Comparison of ENCODE assay signal across 10 cellular contexts in genomic region chr12:111408686-111409402, GRCh38. TPM values are rescaled to one million over a fixed set of nuclear protein-coding genes. Genes with fewer than 3 reads are reported as not detected.
DNase-seq lines count a peak whose midpoint lies in the region; ATAC-seq, FAIRE-seq and TF ChIP-seq lines count a peak whose summit lies in the region.
"Had no signal": no experiment of that assay in that cellular context is flagged by ENCODE, and none has a peak within 500 bp of the region (broad histone marks: within the 10 kb centered on the region; RNA-seq: fewer than 3 reads in every experiment).

No MANE protein-coding gene starts in this region.

- TF ChIP-seq CTCF in OCI-LY7 (conservative IDR thresholded peaks at IDR 0.05; ENCODE audit: low read length), result no peak
- no peak for TF ChIP-seq CTCF in H1 (IDR thresholded peaks at IDR 0.05; ENCODE audit: control extremely low read depth in 1 of 3, insufficient read depth in 1 of 3, low read depth in 1 of 3, low read length in 3 of 3)
- no peak for TF ChIP-seq CTCF in pancreas (IDR thresholded peaks at IDR 0.05)

- peak overlapping the region; percentile 68; the same call in 1 of the 2 replicates for H2BK5ac ChIP-seq in H1 (ENCODE audit: low read depth, low read length)

- no peak overlapping the region for H3K4ac ChIP-seq in H1 (replicated peaks; ENCODE audit: insufficient read length, low read depth, low read length)

- TF ChIP-seq EP300 in H1 (IDR thresholded peaks at IDR 0.05; ENCODE audit: borderline replicate concordance in 1 of 2, low read depth in 2 of 2, low read length in 2 of 2), result no peak

- no peaks in the 10 kb centered on the region for H3K27me3 Mint-ChIP-seq in CD8-positive, alpha-beta memory T cell

- no peak overlapping the region for H3K56ac ChIP-seq in H1 (replicated peaks; ENCODE audit: insufficient read length, low read depth, low read length)

- no peaks in the 10 kb centered on the region for H3K9me2 ChIP-seq in OCI-LY7 (ENCODE audit: insufficient read depth, low read length)

- ATAC-seq in pancreas, result no peak
- no peak for ATAC-seq in activated CD4-positive, CD25-positive, alpha-beta regulatory T cell treated with anti-CD3 and anti-CD28 coated beads, Interleukin-2, amount 50 U/mL, for 24 hours
- no peak for ATAC-seq in GM21367 (IDR thresholded peaks at IDR 0.05; ENCODE audit: unreplicated experiment)

- no peak overlapping the region for H2BK15ac ChIP-seq in H1 (ENCODE audit: low read length)

- H3K4me2 ChIP-seq in OCI-LY7 (ENCODE audit: low read length) (peak overlapping the region; percentile 83), H1 (ENCODE audit: insufficient read depth in 1 of 2, low read depth in 2 of 2, low read length in 2 of 2) (no peak overlapping the region; a peak in 1 of 4 replicates)

- peaks cover 11% of the 10 kb centered on the region; the same call in 1 of the 2 replicates for H3K23me2 ChIP-seq in H1 (ENCODE audit: low read depth, low read length)

- peaks cover 18% of the 10 kb centered on the region for H4K20me1 ChIP-seq in OCI-LY7 (ENCODE audit: insufficient read depth, low read length)
- peaks cover 16 to 24% of the 10 kb centered on the region in 2 experiments for H4K20me1 ChIP-seq in H1 (replicated peaks in 1 of 2; ENCODE audit: control insufficient read depth in 1 of 2, insufficient read depth in 2 of 2, low read length in 2 of 2)

- no peak for FAIRE-seq in H1 (lab: Jason Lieb, UNC)
- no peak for FAIRE-seq in pancreas (lab: Jason Lieb, UNC)

- H4K91ac ChIP-seq in H1 (replicated peaks; ENCODE audit: insufficient read length, low read length), result peak overlapping the region; percentile 27

- H3K27ac ChIP-seq in CD8-positive, alpha-beta memory T cell (ENCODE audit: low read depth, low read length), result peak overlapping the region; percentile 47
- H3K27ac ChIP-seq in OCI-LY7 (ENCODE audit: low read depth, low read length, poor library complexity, severe bottlenecking) (peak overlapping the region; percentile 66), H1 (ENCODE audit: low read depth, low read length) (no peak overlapping the region), pancreas (peak overlapping the region in 3 of 4 donors; percentile 22 to 69 (median 53))

- H3K23ac ChIP-seq in H1 (ENCODE audit: insufficient read length), result no peak overlapping the region

- no peak overlapping the region; the same call in 1 of the 2 replicates for H3K18ac ChIP-seq in H1 (ENCODE audit: extremely low read depth, low read length)

- CTCF ChIA-PET in CD8-positive, alpha-beta memory T cell (lab: Charles Lee), result interaction anchor here (0.6 to 27.8 kb wide), 5 partner anchors 11 to 562 kb away, joined by 3 to 1032 read pairs (median 6); partner anchors contain the start of gene CCDC63
- CTCF ChIA-PET in OCI-LY7 (lab: Charles Lee; ENCODE audit: unreplicated experiment) (interaction anchor here (0.6 kb wide), 1 partner anchor 48 kb away, joined by 5 read pairs; no protein-coding TSS in a partner anchor), H1 (lab: Charles Lee; ENCODE audit: partially characterized antibody) (interaction anchor here (0.8 to 22.8 kb wide), 4 partner anchors 12 to 40 kb away, joined by 3 to 838 read pairs (median 8); no protein-coding TSS in a partner anchor)

- H3K4me1 ChIP-seq in CD8-positive, alpha-beta memory T cell (ENCODE audit: insufficient read depth, low read length), result peaks cover 86% of the 10 kb centered on the region
- peaks cover 71% of the 10 kb centered on the region for H3K4me1 ChIP-seq in OCI-LY7 (ENCODE audit: insufficient read depth, low read length, poor library complexity, severe bottlenecking)
- H3K4me1 ChIP-seq in H1 (replicated peaks in 1 of 4; ENCODE audit: control insufficient read depth in 3 of 4, insufficient read depth in 4 of 4, low read length in 3 of 4), result peaks cover 26 to 70% (median 49%) of the 10 kb centered on the region in 4 experiments
- H3K4me1 ChIP-seq in pancreas, result peaks cover 4 to 43% (median 15%) of the 10 kb centered on the region in 3 donors

- no peak overlapping the region for H2AFZ ChIP-seq in OCI-LY7 (ENCODE audit: low read length)
- H2AFZ ChIP-seq in H1 (ENCODE audit: low read length), result no peak overlapping the region

- H3K4me1 Mint-ChIP-seq in CD8-positive, alpha-beta memory T cell, result peaks cover 69 to 91% (median 72%) of the 10 kb centered on the region in 3 donors

- intact Hi-C loops in OCI-LY7 (cut with micrococcal nuclease; ENCODE audit: unreplicated experiment), result loop anchor here (5.0 to 10.0 kb wide), 3 partner anchors 188 to 356 kb away; partner anchors contain the start of genes ACAD10, ALDH2, ATXN2 and BRAP
- intact Hi-C loops in pancreas (cut with DNase I), result no loop called here

- peak overlapping the region; percentile 59 to 97 (median 93) for H3K27ac Mint-ChIP-seq in CD8-positive, alpha-beta memory T cell

- no peak for TF ChIP-seq POLR2A in H1 (IDR thresholded peaks at IDR 0.05; ENCODE audit: control extremely low read depth in 1 of 2, low read depth in 2 of 2, low read length in 2 of 2)

- H3K79me2 ChIP-seq in OCI-LY7 (ENCODE audit: insufficient read depth, low read depth, low read length) (peaks cover 71% of the 10 kb centered on the region), H1 (ENCODE audit: control insufficient read depth in 1 of 2, insufficient read depth in 2 of 2, low read length in 2 of 2) (peaks cover 36 to 75% of the 10 kb centered on the region in 2 experiments)

- H2BK12ac ChIP-seq in H1 (ENCODE audit: low read depth, low read length), result peak overlapping the region; percentile 40

- peaks cover 0 to 12% (median 6%) of the 10 kb centered on the region in 3 donors for H3K36me3 Mint-ChIP-seq in CD8-positive, alpha-beta memory T cell

- no peak overlapping the region for H2BK20ac ChIP-seq in H1 (ENCODE audit: low read length)

- no peak overlapping the region for H4K5ac ChIP-seq in H1 (ENCODE audit: insufficient read length, low read depth, low read length)

- H3K9me3 ChIP-seq in CD8-positive, alpha-beta memory T cell (ENCODE audit: low read length), result no peaks in the 10 kb centered on the region
- H3K9me3 ChIP-seq in OCI-LY7 (ENCODE audit: low read length) (no peaks in the 10 kb centered on the region), H1 (ENCODE audit: insufficient read depth in 2 of 2, low read depth in 1 of 2, low read length in 1 of 2) (no peaks in the 10 kb centered on the region), pancreas (no peaks in the 10 kb centered on the region)

- TF ChIP-seq RAD21 in H1 (IDR thresholded peaks at IDR 0.05 in 1 of 2, conservative IDR thresholded peaks at IDR 0.05 in 1 of 2; ENCODE audit: low read depth in 2 of 2, low read length in 2 of 2), result no peak

- H3K36me3 ChIP-seq in CD8-positive, alpha-beta memory T cell (ENCODE audit: insufficient read depth, low read length), result no peaks in the 10 kb centered on the region
- H3K36me3 ChIP-seq in OCI-LY7 (ENCODE audit: insufficient read depth, low read length) (no peaks in the 10 kb centered on the region), H1 (ENCODE audit: control insufficient read depth in 2 of 4, insufficient read depth in 4 of 4, low read length in 3 of 4) (no peaks in the 10 kb centered on the region), pancreas (no peaks in the 10 kb centered on the region)

- H3K79me1 ChIP-seq in H1 (ENCODE audit: low read depth, low read length), result peaks cover 14% of the 10 kb centered on the region

- POLR2A ChIA-PET in CD8-positive, alpha-beta memory T cell (lab: Charles Lee), result interaction anchor here (1.7 to 3.2 kb wide), 3 partner anchors 22 to 35 kb away, joined by 6 to 24 read pairs (median 15); no protein-coding TSS in a partner anchor
- POLR2A ChIA-PET in OCI-LY7 (lab: Charles Lee) (interaction anchor here (0.5 to 1.4 kb wide), 2 partner anchors 41 to 97 kb away, joined by 3 to 4 read pairs; no protein-coding TSS in a partner anchor), H1 (lab: Charles Lee; ENCODE audit: partially characterized antibody) (interaction anchor here (0.7 to 4.3 kb wide), 11 partner anchors 10 to 43 kb away, joined by 3 to 29 read pairs (median 5); no protein-coding TSS in a partner anchor)

- no peak for DNase-seq in CD8-positive, alpha-beta memory T cell
- DNase-seq in OCI-LY7 (ENCODE audit: low spot score), result peak; percentile 28
- no peak for DNase-seq in H1 (ENCODE audit: low read depth in 1 of 2, low spot score in 2 of 2)
- DNase-seq in pancreas, result no peak
- no peak for DNase-seq in stimulated activated naive CD4-positive, alpha-beta T cell (lab: John Stamatoyannopoulos, UW)
- DNase-seq in islet precursor cell, result no peak
- DNase-seq: activated CD8-positive, alpha-beta memory T cell treated with anti-CD3 and anti-CD28 coated beads for 24 hours; NCI-H2029 treated with DMSO at 0.1 percent for 48 hours had no signal

- BruUV-seq in OCI-LY7 (replicated peaks; lab: Mats Ljungman, UMichigan), result no TSS peak

- WGBS in H1 (ENCODE audit: extremely low coverage in 1 of 2, insufficient coverage in 1 of 2, insufficient read length in 1 of 2, insufficient replicate concordance in 2 of 2, low coverage in 1 of 2, low lambda C conversion rate in 2 of 2, missing lambda C conversion rate in 1 of 2), 2 experiments, result 87% methylated on average over 4 of the region's 4 CpGs; no CpG with 5 or more reads in 1 of the 2 experiments
- WGBS in pancreas, 2 donors, result 63 to 75% methylated on average over 4 of the region's 4 CpGs

- peak overlapping the region; percentile 81 for H3K4me3 ChIP-seq in CD8-positive, alpha-beta memory T cell (ENCODE audit: low read length)
- H3K4me3 ChIP-seq in OCI-LY7 (ENCODE audit: low read depth, low read length, poor library complexity, severe bottlenecking) (peak overlapping the region; percentile 93), H1 (ENCODE audit: extremely low read depth in 1 of 4, insufficient read depth in 2 of 4, low read depth in 3 of 4, low read length in 4 of 4) (no peak overlapping the region), pancreas (peak overlapping the region in 1 of 4 donors; percentile 92)

- H4K8ac ChIP-seq in H1 (ENCODE audit: extremely low read depth, insufficient read depth, low read length), result no peak overlapping the region

- H2BK120ac ChIP-seq in H1 (replicated peaks; ENCODE audit: low read depth, low read length), result no peak overlapping the region

- H3K9ac ChIP-seq in H1 (replicated peaks in 1 of 4; ENCODE audit: extremely low read depth in 1 of 4, low read depth in 3 of 4, low read length in 3 of 4), result no peak overlapping the region

- H3K9me3 Mint-ChIP-seq in CD8-positive, alpha-beta memory T cell, result no peaks in the 10 kb centered on the region

- peak overlapping the region; percentile 53 to 94 (median 88) for H3K4me3 Mint-ChIP-seq in CD8-positive, alpha-beta memory T cell

- H2AK5ac ChIP-seq in H1 (ENCODE audit: low read depth, low read length), result no peak overlapping the region; the same call in 1 of the 2 replicates

- no peaks in the 10 kb centered on the region for H3K27me3 ChIP-seq in CD8-positive, alpha-beta memory T cell (ENCODE audit: insufficient read depth, low read length, poor library complexity, severe bottlenecking)
- H3K27me3 ChIP-seq in H1 (replicated peaks in 1 of 4; ENCODE audit: control insufficient read depth in 3 of 4, extremely low read depth in 1 of 4, insufficient read depth in 3 of 4, low read length in 3 of 4), result no peaks in the 10 kb centered on the region
- H3K27me3 ChIP-seq in pancreas, result no peaks in the 10 kb centered on the region

- no peak overlapping the region for H3K14ac ChIP-seq in H1 (ENCODE audit: insufficient read length)

RNA-seq across cellular contexts. Expression of gene SH2B3, which starts 3.1 kb away (rescaled TPM):
- 10 to 100 TPM; 46.8 to 48.9 TPM for total RNA-seq in CD8-positive, alpha-beta memory T cell
- 11.1 TPM for polyA plus RNA-seq in CD8-positive, alpha-beta memory T cell
- total RNA-seq in OCI-LY7 (2014; rRNA removed; shearing (Covaris generic)), result 16.3 and 25.8 TPM in 2 replicates
- total RNA-seq in OCI-LY7 (2022) (45.9 and 51.3 TPM in 2 replicates), pancreas (10 to 100 TPM in 3 of 6 donors, 1 to 10 TPM in 3; 5.4 to 15.0 (median 9.3) TPM)
- total RNA-seq in H1 (2021; fragmentation: NEBNext Ultra II Directional; extraction: Animal tissue kit (Norgen Biotek cat#: 25700)), result 29.8 and 34.1 TPM in 2 replicates
- polyA plus RNA-seq in H1 (2011; rRNA removed) (20.8 and 25.1 TPM in 2 replicates), pancreas (1 to 10 TPM; 2.8 to 4.1 TPM)
- 18.3 TPM for polyA plus RNA-seq in H1 (2011; cell fraction: cytosol; rRNA removed)
- 18.8 TPM for polyA plus RNA-seq in H1 (2011; cell fraction: nucleus; rRNA removed)
- polyA plus RNA-seq in H1 (2012, experiment 1 of 2), result 18.4 to 20.9 TPM (median 20.6 TPM) in 4 replicates
- 12.1 TPM for polyA plus RNA-seq in H1 (2012, experiment 2 of 2)
- 20.8 TPM for polyA plus RNA-seq in H1 (2013, experiment 1 of 2)
- polyA plus RNA-seq in H1 (2013, experiment 2 of 2), result 21.5 TPM
- polyA minus RNA-seq in H1 (2011; rRNA and poly(A)+ RNA removed), result 12.6 and 17.8 TPM in 2 replicates
- polyA minus RNA-seq in H1 (2011; cell fraction: cytosol; rRNA and poly(A)+ RNA removed), result 19.1 TPM
- 14.7 TPM for polyA minus RNA-seq in H1 (2011; cell fraction: nucleus; rRNA and poly(A)+ RNA removed)

RNA-seq across cellular contexts. Expression of gene PHETA1, which starts 39.9 kb away (rescaled TPM):
- total RNA-seq in CD8-positive, alpha-beta memory T cell, result 1 to 10 TPM; 3.8 to 3.9 TPM
- 1.8 TPM for polyA plus RNA-seq in CD8-positive, alpha-beta memory T cell
- 0.70 and 0.73 TPM in 2 replicates for total RNA-seq in OCI-LY7 (2014; rRNA removed; shearing (Covaris generic))
- 2.7 TPM in 2 replicates for total RNA-seq in OCI-LY7 (2022)
- 12.3 and 13.7 TPM in 2 replicates for total RNA-seq in H1 (2021; fragmentation: NEBNext Ultra II Directional; extraction: Animal tissue kit (Norgen Biotek cat#: 25700))
- 5.2 and 9.7 TPM in 2 replicates for polyA plus RNA-seq in H1 (2011; rRNA removed)
- 7.1 TPM for polyA plus RNA-seq in H1 (2011; cell fraction: cytosol; rRNA removed)
- 8.6 TPM for polyA plus RNA-seq in H1 (2011; cell fraction: nucleus; rRNA removed)
- 5.3 to 9.2 TPM (median 8.8 TPM) in 4 replicates for polyA plus RNA-seq in H1 (2012, experiment 1 of 2)
- polyA plus RNA-seq in H1 (2012, experiment 2 of 2), result 12.2 TPM
- 6.6 TPM for polyA plus RNA-seq in H1 (2013, experiment 1 of 2)
- 6.6 TPM for polyA plus RNA-seq in H1 (2013, experiment 2 of 2)
- polyA minus RNA-seq in H1 (2011; rRNA and poly(A)+ RNA removed), result 2.0 and 2.5 TPM in 2 replicates
- 5.1 TPM for polyA minus RNA-seq in H1 (2011; cell fraction: cytosol; rRNA and poly(A)+ RNA removed)
- polyA minus RNA-seq in H1 (2011; cell fraction: nucleus; rRNA and poly(A)+ RNA removed), result 5.7 TPM
- 10 to 100 TPM; 17.7 to 25.3 (median 18.6) TPM for total RNA-seq in pancreas
- polyA plus RNA-seq in pancreas, result 10 to 100 TPM; 11.2 to 19.8 TPM

Comparison
In these comparisons a context has a peak if more than half of its experiments do, and no peak if none do; other contexts are left out.
1. H3K4me3 ChIP-seq: peak in CD8-positive, alpha-beta memory T cell (single experiment) and OCI-LY7 (single experiment); none in H1 (0 of 4).